2 cellular contexts compared by ENCODE assay signal in the genomic region with DNA sequence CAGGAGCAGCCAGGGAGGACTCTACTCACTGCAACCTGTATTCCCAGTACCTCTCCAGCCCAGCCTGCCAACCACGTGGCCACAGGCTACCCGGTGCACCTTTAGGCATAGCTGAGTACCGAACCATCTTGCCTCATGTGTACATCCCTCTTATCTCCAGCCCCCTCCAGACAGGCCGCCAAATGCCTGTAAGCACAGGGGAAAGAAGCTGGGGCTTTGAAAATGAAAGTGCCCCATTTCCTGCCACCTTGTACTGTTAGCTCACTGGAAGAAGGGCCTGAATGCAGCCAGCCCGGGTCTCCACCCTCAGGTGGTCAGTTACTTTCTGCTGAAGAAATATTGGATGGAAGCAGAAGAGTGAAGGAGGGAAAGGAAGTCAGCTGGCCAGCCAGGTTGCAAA.
TF ChIP-seq lines count a peak whose summit lies in the region.

No MANE protein-coding gene starts in this region.

TF ChIP-seq in GM23338, 12 proteins besides CTCF, POLR2A, EP300 and RAD21:
- TF ChIP-seq JUNB (IDR thresholded peaks at IDR 0.05; ENCODE audit: unreplicated experiment) (no peak), POLR2AphosphoS5 (IDR thresholded peaks at IDR 0.05; ENCODE audit: low read depth) (no peak), CREB1 (CRISPR knock-in tag; IDR thresholded peaks at IDR 0.05; ENCODE audit: low read depth) (no peak), EZH2 (IDR thresholded peaks at IDR 0.05; ENCODE audit: low read depth, unreplicated experiment) (no peak)

TF ChIP-seq in SK-N-SH, 30 proteins besides CTCF, POLR2A, EP300 and RAD21:
- TF ChIP-seq GABPA (IDR thresholded peaks at IDR 0.05; ENCODE audit: low read depth) (no peak), NFIC (IDR thresholded peaks at IDR 0.05; ENCODE audit: borderline replicate concordance) (no peak), JUND (IDR thresholded peaks at IDR 0.05) (no peak), RXRA (IDR thresholded peaks at IDR 0.05; ENCODE audit: borderline replicate concordance, low read depth) (no peak), RFX5 (IDR thresholded peaks at IDR 0.05; ENCODE audit: low read length) (no peak), ELF1 (IDR thresholded peaks at IDR 0.05) (no peak), TCF12 (IDR thresholded peaks at IDR 0.05) (no peak), GATA2 (CRISPR knock-in tag; IDR thresholded peaks at IDR 0.05) (no peak), POLR2AphosphoS5 (IDR thresholded peaks at IDR 0.05; ENCODE audit: low read depth, low read length) (no peak), TAF1 (IDR thresholded peaks at IDR 0.05; ENCODE audit: borderline replicate concordance, low read depth, low read length) (no peak), RCOR1 (IDR thresholded peaks at IDR 0.05; ENCODE audit: low read length) (no peak), FOXM1 (IDR thresholded peaks at IDR 0.05; ENCODE audit: low read depth) (no peak), SMC3 (IDR thresholded peaks at IDR 0.05; ENCODE audit: low read depth, low read length) (no peak)
- TF ChIP-seq, protein P1, sequence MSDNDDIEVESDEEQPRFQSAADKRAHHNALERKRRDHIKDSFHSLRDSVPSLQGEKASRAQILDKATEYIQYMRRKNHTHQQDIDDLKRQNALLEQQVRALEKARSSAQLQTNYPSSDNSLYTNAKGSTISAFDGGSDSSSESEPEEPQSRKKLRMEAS (IDR thresholded peaks at IDR 0.05; ENCODE audit: low read depth) = no peak
- TF ChIP-seq, protein P2, sequence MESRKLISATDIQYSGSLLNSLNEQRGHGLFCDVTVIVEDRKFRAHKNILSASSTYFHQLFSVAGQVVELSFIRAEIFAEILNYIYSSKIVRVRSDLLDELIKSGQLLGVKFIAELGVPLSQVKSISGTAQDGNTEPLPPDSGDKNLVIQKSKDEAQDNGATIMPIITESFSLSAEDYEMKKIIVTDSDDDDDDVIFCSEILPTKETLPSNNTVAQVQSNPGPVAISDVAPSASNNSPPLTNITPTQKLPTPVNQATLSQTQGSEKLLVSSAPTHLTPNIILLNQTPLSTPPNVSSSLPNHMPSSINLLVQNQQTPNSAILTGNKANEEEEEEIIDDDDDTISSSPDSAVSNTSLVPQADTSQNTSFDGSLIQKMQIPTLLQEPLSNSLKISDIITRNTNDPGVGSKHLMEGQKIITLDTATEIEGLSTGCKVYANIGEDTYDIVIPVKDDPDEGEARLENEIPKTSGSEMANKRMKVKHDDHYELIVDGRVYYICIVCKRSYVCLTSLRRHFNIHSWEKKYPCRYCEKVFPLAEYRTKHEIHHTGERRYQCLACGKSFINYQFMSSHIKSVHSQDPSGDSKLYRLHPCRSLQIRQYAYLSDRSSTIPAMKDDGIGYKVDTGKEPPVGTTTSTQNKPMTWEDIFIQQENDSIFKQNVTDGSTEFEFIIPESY (IDR thresholded peaks at IDR 0.05; ENCODE audit: borderline replicate concordance, low read depth) = no peak
- TF ChIP-seq, protein P3, sequence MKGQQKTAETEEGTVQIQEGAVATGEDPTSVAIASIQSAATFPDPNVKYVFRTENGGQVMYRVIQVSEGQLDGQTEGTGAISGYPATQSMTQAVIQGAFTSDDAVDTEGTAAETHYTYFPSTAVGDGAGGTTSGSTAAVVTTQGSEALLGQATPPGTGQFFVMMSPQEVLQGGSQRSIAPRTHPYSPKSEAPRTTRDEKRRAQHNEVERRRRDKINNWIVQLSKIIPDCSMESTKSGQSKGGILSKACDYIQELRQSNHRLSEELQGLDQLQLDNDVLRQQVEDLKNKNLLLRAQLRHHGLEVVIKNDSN (IDR thresholded peaks at IDR 0.05; ENCODE audit: borderline replicate concordance, low read depth) = no peak
- TF ChIP-seq, protein P4, sequence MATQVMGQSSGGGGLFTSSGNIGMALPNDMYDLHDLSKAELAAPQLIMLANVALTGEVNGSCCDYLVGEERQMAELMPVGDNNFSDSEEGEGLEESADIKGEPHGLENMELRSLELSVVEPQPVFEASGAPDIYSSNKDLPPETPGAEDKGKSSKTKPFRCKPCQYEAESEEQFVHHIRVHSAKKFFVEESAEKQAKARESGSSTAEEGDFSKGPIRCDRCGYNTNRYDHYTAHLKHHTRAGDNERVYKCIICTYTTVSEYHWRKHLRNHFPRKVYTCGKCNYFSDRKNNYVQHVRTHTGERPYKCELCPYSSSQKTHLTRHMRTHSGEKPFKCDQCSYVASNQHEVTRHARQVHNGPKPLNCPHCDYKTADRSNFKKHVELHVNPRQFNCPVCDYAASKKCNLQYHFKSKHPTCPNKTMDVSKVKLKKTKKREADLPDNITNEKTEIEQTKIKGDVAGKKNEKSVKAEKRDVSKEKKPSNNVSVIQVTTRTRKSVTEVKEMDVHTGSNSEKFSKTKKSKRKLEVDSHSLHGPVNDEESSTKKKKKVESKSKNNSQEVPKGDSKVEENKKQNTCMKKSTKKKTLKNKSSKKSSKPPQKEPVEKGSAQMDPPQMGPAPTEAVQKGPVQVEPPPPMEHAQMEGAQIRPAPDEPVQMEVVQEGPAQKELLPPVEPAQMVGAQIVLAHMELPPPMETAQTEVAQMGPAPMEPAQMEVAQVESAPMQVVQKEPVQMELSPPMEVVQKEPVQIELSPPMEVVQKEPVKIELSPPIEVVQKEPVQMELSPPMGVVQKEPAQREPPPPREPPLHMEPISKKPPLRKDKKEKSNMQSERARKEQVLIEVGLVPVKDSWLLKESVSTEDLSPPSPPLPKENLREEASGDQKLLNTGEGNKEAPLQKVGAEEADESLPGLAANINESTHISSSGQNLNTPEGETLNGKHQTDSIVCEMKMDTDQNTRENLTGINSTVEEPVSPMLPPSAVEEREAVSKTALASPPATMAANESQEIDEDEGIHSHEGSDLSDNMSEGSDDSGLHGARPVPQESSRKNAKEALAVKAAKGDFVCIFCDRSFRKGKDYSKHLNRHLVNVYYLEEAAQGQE (IDR thresholded peaks at IDR 0.05; ENCODE audit: low read depth, low read length) = no peak
- TF ChIP-seq, protein P5, sequence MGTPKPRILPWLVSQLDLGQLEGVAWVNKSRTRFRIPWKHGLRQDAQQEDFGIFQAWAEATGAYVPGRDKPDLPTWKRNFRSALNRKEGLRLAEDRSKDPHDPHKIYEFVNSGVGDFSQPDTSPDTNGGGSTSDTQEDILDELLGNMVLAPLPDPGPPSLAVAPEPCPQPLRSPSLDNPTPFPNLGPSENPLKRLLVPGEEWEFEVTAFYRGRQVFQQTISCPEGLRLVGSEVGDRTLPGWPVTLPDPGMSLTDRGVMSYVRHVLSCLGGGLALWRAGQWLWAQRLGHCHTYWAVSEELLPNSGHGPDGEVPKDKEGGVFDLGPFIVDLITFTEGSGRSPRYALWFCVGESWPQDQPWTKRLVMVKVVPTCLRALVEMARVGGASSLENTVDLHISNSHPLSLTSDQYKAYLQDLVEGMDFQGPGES (IDR thresholded peaks at IDR 0.05; ENCODE audit: low read depth, low read length) = no peak
- TF ChIP-seq, protein P6, sequence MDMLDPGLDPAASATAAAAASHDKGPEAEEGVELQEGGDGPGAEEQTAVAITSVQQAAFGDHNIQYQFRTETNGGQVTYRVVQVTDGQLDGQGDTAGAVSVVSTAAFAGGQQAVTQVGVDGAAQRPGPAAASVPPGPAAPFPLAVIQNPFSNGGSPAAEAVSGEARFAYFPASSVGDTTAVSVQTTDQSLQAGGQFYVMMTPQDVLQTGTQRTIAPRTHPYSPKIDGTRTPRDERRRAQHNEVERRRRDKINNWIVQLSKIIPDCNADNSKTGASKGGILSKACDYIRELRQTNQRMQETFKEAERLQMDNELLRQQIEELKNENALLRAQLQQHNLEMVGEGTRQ (IDR thresholded peaks at IDR 0.05; ENCODE audit: borderline replicate concordance, low read depth, low read length) = no peak
- TF ChIP-seq, protein P7, sequence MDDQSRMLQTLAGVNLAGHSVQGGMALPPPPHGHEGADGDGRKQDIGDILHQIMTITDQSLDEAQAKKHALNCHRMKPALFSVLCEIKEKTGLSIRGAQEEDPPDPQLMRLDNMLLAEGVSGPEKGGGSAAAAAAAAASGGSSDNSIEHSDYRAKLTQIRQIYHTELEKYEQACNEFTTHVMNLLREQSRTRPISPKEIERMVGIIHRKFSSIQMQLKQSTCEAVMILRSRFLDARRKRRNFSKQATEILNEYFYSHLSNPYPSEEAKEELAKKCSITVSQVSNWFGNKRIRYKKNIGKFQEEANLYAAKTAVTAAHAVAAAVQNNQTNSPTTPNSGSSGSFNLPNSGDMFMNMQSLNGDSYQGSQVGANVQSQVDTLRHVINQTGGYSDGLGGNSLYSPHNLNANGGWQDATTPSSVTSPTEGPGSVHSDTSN (IDR thresholded peaks at IDR 0.05) = no peak
